24 cellular contexts compared by ENCODE assay signal in genomic region chr12:109236257-109236656, GRCh38.
"Had no signal": no experiment of that assay in that cellular context is flagged by ENCODE, and none has a peak within 500 bp of the region (broad histone marks: within the 10 kb centered on the region; RNA-seq: fewer than 3 reads in every experiment).

No MANE protein-coding gene starts in this region.

- H3K79me2 ChIP-seq: hepatocyte had no signal

- H3K27me3 ChIP-seq: hepatocyte, pancreas, sigmoid colon, spleen, testis, thyroid gland, transverse colon, upper lobe of left lung, vagina had no signal

- H2AFZ ChIP-seq: hepatocyte had no signal

- H3K4me3 ChIP-seq: hepatocyte, left ventricle myocardium inferior, lung, pancreas, prostate gland, sigmoid colon, spleen, testis, thyroid gland, transverse colon, upper lobe of left lung, vagina had no signal

- H3K27ac ChIP-seq: hepatocyte, left ventricle myocardium inferior, pancreas, prostate gland, sigmoid colon, spleen, testis, thyroid gland, transverse colon, upper lobe of left lung, vagina had no signal

- H3K4me1 ChIP-seq: left ventricle myocardium inferior, pancreas, prostate gland, sigmoid colon, spleen, testis, thyroid gland, transverse colon, upper lobe of left lung, vagina had no signal

- DNase-seq: islet precursor cell; left ventricle myocardium inferior; mesendoderm; naive thymus-derived CD4-positive, alpha-beta T cell; nucleus accumbens; pancreas; retina; right cardiac atrium; small intestine; spleen; stimulated activated CD4-positive, alpha-beta T cell treated with anti-CD3 and anti-CD28 coated beads, Interleukin-4, amount 100 ng/mL, for 24 hours; stimulated activated naive CD4-positive, alpha-beta T cell treated with Interleukin-2 at 50 U/mL for 16 hours; stimulated activated naive CD8-positive, alpha-beta T cell treated with anti-CD3 and anti-CD28 coated beads, Interleukin-15, amount 100 ng/mL, for 72 hours; substantia nigra; testis; thyroid gland; transverse colon; upper lobe of left lung had no signal

- H3K4me2 ChIP-seq: hepatocyte had no signal

- FAIRE-seq: pancreas, small intestine had no signal

- H3K9me3 ChIP-seq: left ventricle myocardium inferior, pancreas, prostate gland, sigmoid colon, spleen, testis, thyroid gland, transverse colon, upper lobe of left lung, vagina had no signal

- ATAC-seq: naive thymus-derived CD4-positive, alpha-beta T cell; pancreas; right cardiac atrium; stimulated activated effector memory CD8-positive, alpha-beta T cell treated with anti-CD3 and anti-CD28 coated beads, Interleukin-12 subunit alpha, Interleukin-12 subunit beta, amount 100 ng/mL, for 72 hours; stimulated activated naive CD8-positive, alpha-beta T cell treated with anti-CD3 and anti-CD28 coated beads, Interleukin-15, amount 100 ng/mL, for 72 hours had no signal
